Comparison of ENCODE assay signal across 2 cellular contexts in the genomic region with DNA sequence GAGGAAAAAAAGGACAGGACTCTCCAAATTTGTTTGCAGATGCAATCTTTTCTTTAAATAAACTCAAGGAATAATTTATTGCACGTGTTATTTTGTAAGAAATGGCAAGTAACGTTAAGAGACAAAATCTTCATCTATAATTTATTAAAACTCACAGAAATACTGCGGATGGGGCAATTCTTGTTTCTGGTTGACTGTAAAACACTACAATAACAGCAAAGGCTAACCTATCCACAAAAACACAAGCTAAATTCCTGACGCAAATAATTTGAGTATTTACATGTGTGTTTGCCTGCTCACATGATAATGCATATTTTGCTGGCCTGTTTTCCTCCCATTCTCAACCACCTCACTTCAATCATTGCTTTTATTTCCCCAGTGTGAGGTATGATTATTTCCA.
TF ChIP-seq lines count a peak whose summit lies in the region.

No MANE protein-coding gene starts in this region.

TF ChIP-seq in endothelial cell of umbilical vein, 7 proteins besides CTCF, POLR2A, EP300 and RAD21:
- TF ChIP-seq MYC (IDR thresholded peaks at IDR 0.05; ENCODE audit: low read depth, low read length) (no peak), FOS (IDR thresholded peaks at IDR 0.05; ENCODE audit: borderline replicate concordance, insufficient read depth, low read length) (no peak), GATA2 (IDR thresholded peaks at IDR 0.05; ENCODE audit: insufficient read depth, insufficient read length, low read depth, low read length) (no peak), EZH2 (IDR thresholded peaks at IDR 0.05; ENCODE audit: borderline replicate concordance, low read depth, low read length, severe bottlenecking) (no peak), POLR2AphosphoS5 (IDR thresholded peaks at IDR 0.05; ENCODE audit: insufficient read depth, low read depth, low read length) (no peak), JUN (IDR thresholded peaks at IDR 0.05; ENCODE audit: borderline replicate concordance, insufficient read depth, insufficient read length, low read depth) (no peak)
- TF ChIP-seq, protein P1, sequence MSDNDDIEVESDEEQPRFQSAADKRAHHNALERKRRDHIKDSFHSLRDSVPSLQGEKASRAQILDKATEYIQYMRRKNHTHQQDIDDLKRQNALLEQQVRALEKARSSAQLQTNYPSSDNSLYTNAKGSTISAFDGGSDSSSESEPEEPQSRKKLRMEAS (IDR thresholded peaks at IDR 0.05; ENCODE audit: insufficient read depth, insufficient read length): no peak

TF ChIP-seq in neural cell, 6 proteins besides CTCF, POLR2A, EP300 and RAD21:
- TF ChIP-seq POLR2AphosphoS5 (IDR thresholded peaks at IDR 0.05): no peak
- TF ChIP-seq, protein P2, sequence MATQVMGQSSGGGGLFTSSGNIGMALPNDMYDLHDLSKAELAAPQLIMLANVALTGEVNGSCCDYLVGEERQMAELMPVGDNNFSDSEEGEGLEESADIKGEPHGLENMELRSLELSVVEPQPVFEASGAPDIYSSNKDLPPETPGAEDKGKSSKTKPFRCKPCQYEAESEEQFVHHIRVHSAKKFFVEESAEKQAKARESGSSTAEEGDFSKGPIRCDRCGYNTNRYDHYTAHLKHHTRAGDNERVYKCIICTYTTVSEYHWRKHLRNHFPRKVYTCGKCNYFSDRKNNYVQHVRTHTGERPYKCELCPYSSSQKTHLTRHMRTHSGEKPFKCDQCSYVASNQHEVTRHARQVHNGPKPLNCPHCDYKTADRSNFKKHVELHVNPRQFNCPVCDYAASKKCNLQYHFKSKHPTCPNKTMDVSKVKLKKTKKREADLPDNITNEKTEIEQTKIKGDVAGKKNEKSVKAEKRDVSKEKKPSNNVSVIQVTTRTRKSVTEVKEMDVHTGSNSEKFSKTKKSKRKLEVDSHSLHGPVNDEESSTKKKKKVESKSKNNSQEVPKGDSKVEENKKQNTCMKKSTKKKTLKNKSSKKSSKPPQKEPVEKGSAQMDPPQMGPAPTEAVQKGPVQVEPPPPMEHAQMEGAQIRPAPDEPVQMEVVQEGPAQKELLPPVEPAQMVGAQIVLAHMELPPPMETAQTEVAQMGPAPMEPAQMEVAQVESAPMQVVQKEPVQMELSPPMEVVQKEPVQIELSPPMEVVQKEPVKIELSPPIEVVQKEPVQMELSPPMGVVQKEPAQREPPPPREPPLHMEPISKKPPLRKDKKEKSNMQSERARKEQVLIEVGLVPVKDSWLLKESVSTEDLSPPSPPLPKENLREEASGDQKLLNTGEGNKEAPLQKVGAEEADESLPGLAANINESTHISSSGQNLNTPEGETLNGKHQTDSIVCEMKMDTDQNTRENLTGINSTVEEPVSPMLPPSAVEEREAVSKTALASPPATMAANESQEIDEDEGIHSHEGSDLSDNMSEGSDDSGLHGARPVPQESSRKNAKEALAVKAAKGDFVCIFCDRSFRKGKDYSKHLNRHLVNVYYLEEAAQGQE (IDR thresholded peaks at IDR 0.05; ENCODE audit: borderline replicate concordance): no peak
- TF ChIP-seq MXI1 (conservative IDR thresholded peaks at IDR 0.05; ENCODE audit: poor library complexity, severe bottlenecking): no peak
- TF ChIP-seq EZH2 (IDR thresholded peaks at IDR 0.05; ENCODE audit: borderline replicate concordance, insufficient read depth, low read length, poor library complexity, severe bottlenecking): no peak
- TF ChIP-seq TAF1 (IDR thresholded peaks at IDR 0.05; ENCODE audit: low read depth): no peak
- no peak for TF ChIP-seq SMC3 (conservative IDR thresholded peaks at IDR 0.05; ENCODE audit: poor library complexity)
TF ChIP-seq in neural cell: peak in this region for 0.
